ENCODE assay signal across 11 cellular contexts in the genomic region with DNA sequence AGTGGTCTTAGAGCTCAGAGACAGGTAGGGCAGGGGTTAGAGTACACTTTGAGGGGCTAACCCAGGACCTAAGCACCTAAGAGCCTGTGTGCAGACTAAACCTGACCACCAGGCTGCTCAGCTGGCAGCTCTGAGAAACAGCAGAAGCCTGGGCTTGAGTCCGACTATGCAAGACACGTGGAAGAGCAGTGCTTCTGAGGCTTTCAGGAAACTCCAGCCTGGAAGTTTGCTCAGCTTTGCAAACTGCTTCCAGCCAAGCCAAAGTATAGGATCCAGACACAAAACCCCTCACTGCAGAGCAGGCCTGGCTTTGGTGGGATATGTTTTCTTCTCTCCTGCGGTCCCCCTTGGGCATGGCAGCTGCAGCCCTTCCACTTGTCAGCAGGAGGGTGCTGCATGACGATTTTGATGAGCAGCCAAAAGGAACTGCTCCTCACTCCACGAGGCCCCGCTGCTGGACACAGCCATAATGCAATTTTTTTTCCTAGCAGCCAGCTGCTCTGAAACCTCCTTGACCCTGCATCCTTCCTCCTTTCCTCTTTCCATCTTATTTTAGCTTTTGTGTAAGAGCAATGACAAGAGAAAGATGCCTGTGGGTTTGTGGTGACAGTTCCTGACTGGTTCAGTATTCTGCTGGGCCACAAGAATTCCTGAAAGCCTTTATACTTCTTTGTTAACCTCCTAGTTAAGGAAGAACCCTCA.
A peak's percentile ranks its signal among the peaks of the same experiment; 100 is the strongest.
DNase-seq lines count a peak whose midpoint lies in the region; ATAC-seq, FAIRE-seq and TF ChIP-seq lines count a peak whose summit lies in the region.
"Had no signal": no experiment of that assay in that cellular context is flagged by ENCODE, and none has a peak within 500 bp of the region (broad histone marks: within the 10 kb centered on the region; RNA-seq: fewer than 3 reads in every experiment).

No MANE protein-coding gene starts in this region.

- no peaks in the 10 kb centered on the region for H3K36me3 Mint-ChIP-seq in astrocyte (ENCODE audit: low read depth, unreplicated experiment)

- no peak overlapping the region for H3K4me3 Mint-ChIP-seq in astrocyte (ENCODE audit: unreplicated experiment)

- H2AFZ ChIP-seq in GM23248 (no peak overlapping the region), astrocyte (ENCODE audit: low read depth, low read length) (no peak overlapping the region)

- H3K27me3 ChIP-seq in GM23248 (replicated peaks; ENCODE audit: insufficient read depth) (no peaks in the 10 kb centered on the region), astrocyte (ENCODE audit: insufficient read depth, low read length) (peaks cover 3% of the 10 kb centered on the region)

- H3K9me3 Mint-ChIP-seq in astrocyte (ENCODE audit: unreplicated experiment), result peaks cover 2% of the 10 kb centered on the region

- H3K4me1 Mint-ChIP-seq in astrocyte (ENCODE audit: low read depth, unreplicated experiment), result peaks cover 39% of the 10 kb centered on the region

- peaks cover 8% of the 10 kb centered on the region for H3K27me3 Mint-ChIP-seq in astrocyte (ENCODE audit: low read depth, unreplicated experiment)

- H3K9ac ChIP-seq in GM23248 (no peak overlapping the region), astrocyte (ENCODE audit: low read length) (no peak overlapping the region)

- no peaks in the 10 kb centered on the region for H3K79me2 ChIP-seq in GM23248 (ENCODE audit: insufficient read depth)
- H3K79me2 ChIP-seq in astrocyte (ENCODE audit: insufficient read depth, low read length), result no peaks in the 10 kb centered on the region

- H3K9me3 ChIP-seq in GM23248 (ENCODE audit: low read depth) (no peaks in the 10 kb centered on the region), astrocyte (ENCODE audit: insufficient read depth, low read depth, low read length) (no peaks in the 10 kb centered on the region)
- H3K9me3 ChIP-seq: pancreas had no signal

- no peaks in the 10 kb centered on the region for H3K9me2 ChIP-seq in GM23248 (ENCODE audit: insufficient read depth)

- H3K27ac ChIP-seq in GM23248, result no peak overlapping the region
- H3K27ac ChIP-seq in astrocyte (ENCODE audit: low read depth, low read length), result no peak overlapping the region
- H3K27ac ChIP-seq: pancreas had no signal

- peak overlapping the region; percentile 93 for H3K27ac Mint-ChIP-seq in astrocyte (ENCODE audit: unreplicated experiment)

- H3K4me2 ChIP-seq in GM23248 (ENCODE audit: unreplicated experiment), result no peak overlapping the region
- peak overlapping the region; percentile 42 for H3K4me2 ChIP-seq in astrocyte (ENCODE audit: low read length)

- H3F3A ChIP-seq in GM23248 (ENCODE audit: insufficient read depth), result peaks cover 20% of the 10 kb centered on the region

- WGBS in GM23248 (ENCODE audit: low coverage in 1 of 2, low lambda C conversion rate in 2 of 2, missing lambda C conversion rate in 2 of 2), 2 experiments, result 63 to 72% methylated on average over 6 of the region's 6 CpGs

- H3K4me1 ChIP-seq in GM23248 (ENCODE audit: insufficient read depth) (peaks cover 20% of the 10 kb centered on the region), astrocyte (ENCODE audit: insufficient read depth, low read length) (peaks cover 16% of the 10 kb centered on the region)
- H3K4me1 ChIP-seq: pancreas had no signal

- ATAC-seq in GM21515 (IDR thresholded peaks at IDR 0.05; ENCODE audit: unreplicated experiment), result no peak

- H4K20me1 ChIP-seq in GM23248 (ENCODE audit: insufficient read depth) (no peaks in the 10 kb centered on the region), astrocyte (ENCODE audit: insufficient read depth, low read length) (no peaks in the 10 kb centered on the region)

- DNase-seq in GM23248, result peak; percentile 71
- peak; percentile 95 for DNase-seq in astrocyte (ENCODE audit: low read depth)
- peak; percentile 76 for DNase-seq in hepatic stellate cell (ENCODE audit: low spot score)
- DNase-seq in skeletal muscle cell (ENCODE audit: low read depth), result peak; percentile 84
- DNase-seq in T-helper 2 cell, result no peak
- no peak for DNase-seq in GF-D8 (lab: John Stamatoyannopoulos, UW)
- DNase-seq in GOT3 (lab: John Stamatoyannopoulos, UW), result no peak
- DNase-seq: NCI-H187; pancreas; stimulated activated naive CD4-positive, alpha-beta T cell had no signal

- TF ChIP-seq CTCF in astrocyte (IDR thresholded peaks at IDR 0.05; ENCODE audit: insufficient read depth, low read depth, low read length), result no peak

- no peak overlapping the region for H3K4me3 ChIP-seq in GM23248
- H3K4me3 ChIP-seq in astrocyte (ENCODE audit: insufficient read depth, low read depth, low read length), result no peak overlapping the region
- H3K4me3 ChIP-seq in skeletal muscle cell (ENCODE audit: low read depth, low read length), result no peak overlapping the region
- H3K4me3 ChIP-seq: pancreas had no signal

- in situ Hi-C loops in GM23248 (cut with MboI), result loop anchor here (10.0 kb wide), 1 partner anchor 121 kb away; a partner anchor contains a TSS

- no peaks in the 10 kb centered on the region for H3K36me3 ChIP-seq in GM23248 (ENCODE audit: low read depth)
- no peaks in the 10 kb centered on the region for H3K36me3 ChIP-seq in astrocyte (ENCODE audit: insufficient read depth, low read length)
- H3K36me3 ChIP-seq: pancreas had no signal

- FAIRE-seq in astrocyte (lab: Jason Lieb, UNC), result no peak
- FAIRE-seq: pancreas had no signal

Comparison
In these comparisons a context has a peak if more than half of its experiments do, and no peak if none do; other contexts are left out.
1. DNase-seq: peak in GM23248 (single experiment), astrocyte (single experiment), hepatic stellate cell (single experiment) and skeletal muscle cell (single experiment); none in T-helper 2 cell (0 of 5), GF-D8 (single experiment) and GOT3 (single experiment).